24 cellular contexts compared by ENCODE assay signal in the genomic region with DNA sequence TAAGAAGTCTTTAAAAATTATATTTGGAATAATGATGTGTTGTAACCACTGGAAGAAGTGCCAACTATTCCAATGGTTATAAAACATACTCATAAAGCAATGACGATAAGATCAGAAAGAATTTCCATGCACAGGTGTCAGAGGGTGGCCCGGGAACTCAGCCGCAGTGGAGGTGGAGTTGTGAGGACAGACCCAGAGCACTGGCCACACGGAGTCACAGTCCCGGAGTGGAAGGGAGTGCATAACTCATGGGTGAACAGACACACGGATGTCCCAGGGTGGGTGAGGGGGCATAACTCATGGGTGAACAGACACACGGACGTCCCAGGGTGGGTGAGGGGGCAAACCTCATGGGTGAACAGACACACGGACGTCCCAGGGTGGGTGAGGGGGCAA. TPM values are rescaled to one million over a fixed set of nuclear protein-coding genes. Genes with fewer than 3 reads are reported as not detected.
"Had no signal": no experiment of that assay in that cellular context is flagged by ENCODE, and none has a peak within 500 bp of the region (broad histone marks: within the 10 kb centered on the region; RNA-seq: fewer than 3 reads in every experiment).

No MANE protein-coding gene starts in this region.

- H3K27me3 ChIP-seq: SJSA1 had no signal

- H3K36me3 ChIP-seq: SJSA1 had no signal

- H3K9me3 ChIP-seq: SJSA1 had no signal

- H3K4me1 ChIP-seq: SJSA1 had no signal

- ATAC-seq: K562 had no signal

- H3K27ac ChIP-seq: HL-60, KMS-11, SJSA1, SK-N-MC had no signal

- H3K9ac ChIP-seq: KMS-11 had no signal

- H3K4me3 ChIP-seq: K562, SJSA1, SK-N-MC had no signal

- DNase-seq: Kasumi-1, MM.1S, NCI-H1105, NCI-H1417, NCI-H1436 treated with DMSO at 0.1 percent for 48 hours, NCI-H1694 treated with DMSO at 0.1 percent for 48 hours, NCI-H1930, NCI-H2081, NCI-H2107, NCI-H2227 treated with DMSO at 0.1 percent for 48 hours, NCI-H524, NCI-H526 treated with DMSO at 0.1 percent for 48 hours, NCI-H774, Right ventricle myocardium superior, RPMI8226, SIG-M5 had no signal

- H3K4me2 ChIP-seq: KMS-11 had no signal

RNA-seq across cellular contexts. Expression of gene KRTAP10-4, which starts 2.5 kb away (rescaled TPM):
- total RNA-seq: K562, M059J, NCI-H460, Right ventricle myocardium superior, SJSA1 had no signal
- polyA plus RNA-seq: IgD-negative memory B cell, K562 had no signal

RNA-seq across cellular contexts. Expression of gene KRTAP10-5, which starts 4.4 kb away (rescaled TPM):
- total RNA-seq: K562, M059J, NCI-H460, Right ventricle myocardium superior, SJSA1 had no signal
- polyA plus RNA-seq: IgD-negative memory B cell, K562 had no signal

RNA-seq across cellular contexts. Expression of gene KRTAP10-6, which starts 16.3 kb away (rescaled TPM):
- total RNA-seq: K562, M059J, NCI-H460, Right ventricle myocardium superior, SJSA1 had no signal
- polyA plus RNA-seq: IgD-negative memory B cell, K562 had no signal

RNA-seq across cellular contexts. Expression of gene KRTAP10-3, which starts 17.4 kb away (rescaled TPM):
- total RNA-seq: K562, M059J, NCI-H460, Right ventricle myocardium superior, SJSA1 had no signal
- polyA plus RNA-seq: IgD-negative memory B cell, K562 had no signal

RNA-seq across cellular contexts. Expression of gene KRTAP10-7, which starts 24.4 kb away (rescaled TPM):
- total RNA-seq: K562, M059J, NCI-H460, Right ventricle myocardium superior, SJSA1 had no signal
- polyA plus RNA-seq: IgD-negative memory B cell, K562 had no signal
